10 cellular contexts compared by ENCODE assay signal in the genomic region with DNA sequence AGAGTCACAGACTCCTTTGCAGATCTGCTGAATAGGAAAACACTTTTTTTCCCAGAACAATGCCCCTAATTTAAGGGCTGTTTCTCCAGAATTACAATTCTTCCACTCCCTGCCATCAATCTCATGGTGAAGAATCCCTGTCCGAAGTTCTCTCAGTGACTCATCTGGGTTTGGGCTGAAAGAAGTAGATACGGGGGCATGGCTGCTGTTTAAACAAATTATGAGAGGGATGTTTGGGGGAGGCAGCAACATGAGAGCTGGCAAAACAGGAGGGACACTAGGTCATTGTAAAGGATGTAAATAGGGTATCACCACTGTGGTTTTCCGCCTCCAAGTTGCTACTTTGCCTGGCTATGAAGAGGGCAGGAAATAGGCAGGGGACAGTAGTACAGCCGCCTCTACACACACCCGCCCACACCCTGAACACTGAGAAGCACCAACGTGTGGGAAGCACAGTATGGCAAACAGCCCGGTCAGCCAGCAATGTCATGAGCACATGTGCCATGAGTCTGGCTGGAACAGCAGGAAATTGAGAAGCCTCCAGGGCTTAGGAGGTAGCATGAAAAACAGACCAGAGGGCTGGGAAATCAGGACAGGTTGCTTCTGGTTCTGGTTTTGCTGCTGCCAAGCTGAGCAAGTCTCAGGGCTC. TPM values are rescaled to one million over a fixed set of nuclear protein-coding genes. Genes with fewer than 3 reads are reported as not detected.
DNase-seq lines count a peak whose midpoint lies in the region; ATAC-seq and TF ChIP-seq lines count a peak whose summit lies in the region.
"Had no signal": no experiment of that assay in that cellular context is flagged by ENCODE, and none has a peak within 500 bp of the region (broad histone marks: within the 10 kb centered on the region; RNA-seq: fewer than 3 reads in every experiment).

No MANE protein-coding gene starts in this region.

- intact Hi-C loops in right lobe of liver (cut with DNase I), result no loop called here

- H3K4me3 ChIP-seq in AG04449 (ENCODE audit: low read depth, low read length) (no peak overlapping the region), HFF-Myc (replicated peaks; ENCODE audit: low read depth, low read length) (no peak overlapping the region), brain microvascular endothelial cell (ENCODE audit: low read depth, low read length) (no peak overlapping the region), right lobe of liver (no peak overlapping the region)

- TF ChIP-seq POLR2A in right lobe of liver (IDR thresholded peaks at IDR 0.05), result no peak

- H3K27me3 ChIP-seq in brain microvascular endothelial cell (replicated peaks), result no peaks in the 10 kb centered on the region
- H3K27me3 ChIP-seq in right lobe of liver, result no peaks in the 10 kb centered on the region

- in situ Hi-C loops in brain microvascular endothelial cell (cut with HindIII; ENCODE audit: low pct_ligation_motif_present, low sequenced_read_pairs), result no loop called here

- H3K9me3 ChIP-seq in right lobe of liver, result no peaks in the 10 kb centered on the region

- CTCF ChIA-PET in AG04449 (lab: Yijun Ruan, JAX), result interaction anchor here (1.2 kb wide), 1 partner anchor 241 kb away, joined by 3 read pairs; no protein-coding TSS in a partner anchor

- POLR2A ChIA-PET in AG04449 (lab: Yijun Ruan, JAX), result no interaction called here

- H3K36me3 ChIP-seq in brain microvascular endothelial cell (replicated peaks), result peaks cover 2% of the 10 kb centered on the region
- peaks cover 0 to 27% (median 6%) of the 10 kb centered on the region in 4 donors for H3K36me3 ChIP-seq in right lobe of liver

- WGBS in right lobe of liver (ENCODE audit: insufficient coverage, low coverage, low lambda C conversion rate, missing lambda C conversion rate), result 53% methylated on average over 6 of the region's 7 CpGs

- peak; percentile 61 to 94 (median 86) for ATAC-seq in right lobe of liver
- no peak for ATAC-seq in HG02678 (IDR thresholded peaks at IDR 0.05; ENCODE audit: unreplicated experiment)
- no peak for ATAC-seq in HG03469 (IDR thresholded peaks at IDR 0.05; ENCODE audit: unreplicated experiment)
- ATAC-seq: Panc1 had no signal

- H3K27ac ChIP-seq in brain microvascular endothelial cell, result no peak overlapping the region
- no peak overlapping the region for H3K27ac ChIP-seq in right lobe of liver

- no peaks in the 10 kb centered on the region for H3K4me1 ChIP-seq in right lobe of liver

- TF ChIP-seq CTCF in AG04449 (IDR thresholded peaks at IDR 0.05; ENCODE audit: insufficient read depth, low read length, missing control alignments) (no peak), HFF-Myc (IDR thresholded peaks at IDR 0.05; ENCODE audit: low read depth, low read length, missing control alignments) (no peak), brain microvascular endothelial cell (IDR thresholded peaks at IDR 0.05; ENCODE audit: low read depth, low read length, missing control alignments) (no peak), right lobe of liver (IDR thresholded peaks at IDR 0.05) (no peak)

- DNase-seq in AG04449 (ENCODE audit: low read depth, low spot score) (peak; percentile 33), HFF-Myc (ENCODE audit: extremely low read depth, low read depth) (peak; percentile 94), brain microvascular endothelial cell (peak; percentile 61), right lobe of liver (peak in 2 of 3 donors; percentile 51 to 67), NCI-H2081 (lab: John Stamatoyannopoulos, UW) (no peak)
- DNase-seq in activated CD8-positive, alpha-beta memory T cell treated with anti-CD3 and anti-CD28 coated beads, Interleukin-2, amount 50 U/mL, for 48 hours, result no peak
- DNase-seq: stimulated activated naive B cell treated with anti-CD40 and anti-IgM and Interleukin-4, amounts not matched to agents 10 μg/mL and 1 μg/mL and 100 μg/mL, for 72 hours had no signal

RNA-seq across cellular contexts. Expression of a gene that starts 17.2 kb away (rescaled TPM):
- 100 to 1,000 TPM in 1 of 6 experiments, 10 to 100 TPM in 5; 55.9 to 107 (median 65.3) TPM for total RNA-seq in right lobe of liver

RNA-seq across cellular contexts. Expression of a gene that starts 38.7 kb away (rescaled TPM):
- total RNA-seq in right lobe of liver, result 1 to 10 TPM in 4 of 6 experiments, under 1 TPM in 2; 0.47 to 1.7 (median 1.2) TPM

RNA-seq across cellular contexts. Expression of a gene that starts 39.4 kb away (rescaled TPM):
- not detected for total RNA-seq in right lobe of liver

Comparison
In these comparisons a context has a peak if more than half of its experiments do, and no peak if none do; other contexts are left out.
1. DNase-seq: peak in AG04449 (single experiment), HFF-Myc (single experiment), brain microvascular endothelial cell (single experiment) and right lobe of liver (2 of 3); none in NCI-H2081 (0 of 2) and activated CD8-positive, alpha-beta memory T cell treated with anti-CD3 and anti-CD28 coated beads, Interleukin-2, amount 50 U/mL, for 48 hours (single experiment).
2. ATAC-seq: peak in right lobe of liver (4 of 4); none in HG02678 (single experiment) and HG03469 (single experiment).